17 cellular contexts compared by ENCODE assay signal in the genomic region with DNA sequence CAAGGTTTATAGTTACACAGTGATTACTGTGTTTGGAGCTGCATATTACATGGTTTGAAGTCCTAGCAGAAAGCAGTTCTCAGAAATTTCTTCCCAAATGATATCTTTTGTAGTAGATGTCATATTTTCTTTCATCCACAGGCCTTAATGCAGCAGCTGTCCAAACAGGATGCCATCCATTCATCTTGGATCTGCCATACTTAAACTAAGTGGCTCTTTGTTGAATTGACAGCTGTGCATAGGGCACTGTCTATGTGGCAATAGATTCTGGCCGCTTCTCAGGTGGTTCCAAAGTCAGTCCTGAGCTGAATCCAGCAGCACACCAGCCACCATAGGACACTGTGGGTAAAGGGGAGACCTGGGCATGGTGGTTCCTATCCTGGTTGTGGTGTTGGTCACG. TPM values are rescaled to one million over a fixed set of nuclear protein-coding genes. Genes with fewer than 3 reads are reported as not detected.
DNase-seq lines count a peak whose midpoint lies in the region; ATAC-seq and TF ChIP-seq lines count a peak whose summit lies in the region.
"Had no signal": no experiment of that assay in that cellular context is flagged by ENCODE, and none has a peak within 500 bp of the region (broad histone marks: within the 10 kb centered on the region; RNA-seq: fewer than 3 reads in every experiment).

No MANE protein-coding gene starts in this region.

- H3K27ac ChIP-seq in PC-3 (ENCODE audit: low read length), result no peak overlapping the region
- H3K27ac ChIP-seq: KMS-11 had no signal

- no peaks in the 10 kb centered on the region for H3K9me3 Mint-ChIP-seq in effector memory CD8-positive, alpha-beta T cell
- H3K9me3 Mint-ChIP-seq: T-helper 2 cell treated with Interferon-gamma antibody and Interleukin-4, amounts not matched to agents 5 μg/mL and 100 μg/mL, for 36 hours had no signal

- H3K4me2 ChIP-seq in PC-3 (ENCODE audit: low read length), result no peak overlapping the region
- H3K4me2 ChIP-seq: KMS-11 had no signal

- no peak for ATAC-seq in PC-3
- no peak for ATAC-seq in effector memory CD8-positive, alpha-beta T cell (replicated peaks)

- H3K9me2 ChIP-seq in PC-3 (replicated peaks; ENCODE audit: low read length), result no peaks in the 10 kb centered on the region

- DNase-seq in DMS53 (lab: John Stamatoyannopoulos, UW) (peak; percentile 70), NCI-H1092 treated with DMSO at 0.1 percent for 48 hours (lab: John Stamatoyannopoulos, UW) (peak; percentile 71), NCI-H748 (lab: John Stamatoyannopoulos, UW; ENCODE audit: unreplicated experiment) (peak; percentile 87), myocyte (ENCODE audit: low read depth) (peak; percentile 59), PC-3 (no peak), DMS114 treated with DMSO at 0.1 percent for 48 hours (lab: John Stamatoyannopoulos, UW; ENCODE audit: unreplicated experiment) (no peak)
- no peak for DNase-seq in effector memory CD8-positive, alpha-beta T cell
- DNase-seq: C1 segment of cervical spinal cord; CD8-positive, alpha-beta memory T cell; EL; H9; NCI-H1694 treated with DMSO at 0.1 percent for 48 hours; NCI-H2107; NCI-H226; NCI-H82 had no signal

- H3K27me3 Mint-ChIP-seq in effector memory CD8-positive, alpha-beta T cell, result no peaks in the 10 kb centered on the region

- intact Hi-C loops in PC-3 (cut with micrococcal nuclease), result no loop called here

- H3K4me3 ChIP-seq in PC-3 (ENCODE audit: low read length), result no peak overlapping the region

- CTCF ChIA-PET in PC-3 (lab: Charles Lee), result no interaction called here

- no peaks in the 10 kb centered on the region for H3F3A ChIP-seq in PC-3 (ENCODE audit: low read length, unreplicated experiment)

- H3K4me3 Mint-ChIP-seq in effector memory CD8-positive, alpha-beta T cell, result no peak overlapping the region
- H3K4me3 Mint-ChIP-seq: H9; T-helper 2 cell treated with Interferon-gamma antibody and Interleukin-4, amounts not matched to agents 5 μg/mL and 100 μg/mL, for 36 hours had no signal

- no peak overlapping the region for H3K9ac ChIP-seq in PC-3 (ENCODE audit: low read length)
- H3K9ac ChIP-seq: KMS-11 had no signal

- no peaks in the 10 kb centered on the region for H3K36me3 Mint-ChIP-seq in effector memory CD8-positive, alpha-beta T cell (ENCODE audit: insufficient read depth)

- H3K27me3 ChIP-seq in PC-3 (ENCODE audit: low read length), result no peaks in the 10 kb centered on the region

- POLR2A ChIA-PET in PC-3 (lab: Charles Lee; ENCODE audit: unreplicated experiment), result no interaction called here

- no TSS peak for BruUV-seq in PC-3 (replicated peaks; lab: Mats Ljungman, UMichigan)

- H3K4me1 Mint-ChIP-seq in effector memory CD8-positive, alpha-beta T cell (ENCODE audit: low read depth in 2 of 2), result peaks cover 9% of the 10 kb centered on the region in 2 donors
- H3K4me1 Mint-ChIP-seq: H9 had no signal

- H2AFZ ChIP-seq in PC-3 (ENCODE audit: low read length), result no peak overlapping the region

- TF ChIP-seq CTCF in PC-3 (conservative IDR thresholded peaks at IDR 0.05; ENCODE audit: low read depth, low read length), result no peak

- no peaks in the 10 kb centered on the region for H4K20me1 ChIP-seq in PC-3 (ENCODE audit: low read length)

- no peak overlapping the region for H3K27ac Mint-ChIP-seq in effector memory CD8-positive, alpha-beta T cell
- H3K27ac Mint-ChIP-seq: CD8-positive, alpha-beta memory T cell; H9; T-helper 2 cell treated with Interferon-gamma antibody and Interleukin-4, amounts not matched to agents 5 μg/mL and 100 μg/mL, for 36 hours had no signal

- H3K36me3 ChIP-seq in PC-3 (ENCODE audit: low read depth, low read length), result no peaks in the 10 kb centered on the region

- H3K79me2 ChIP-seq in PC-3 (ENCODE audit: low read length), result no peaks in the 10 kb centered on the region

- no peaks in the 10 kb centered on the region for H3K9me3 ChIP-seq in PC-3 (ENCODE audit: low read length)

- H3K4me1 ChIP-seq in PC-3 (ENCODE audit: insufficient read depth, low read length), result peaks cover 4% of the 10 kb centered on the region; the same call in 1 of the 2 replicates

RNA-seq across cellular contexts. Expression of a gene that starts 41.6 kb away (rescaled TPM):
- total RNA-seq in myocyte (27.2 and 49.8 TPM in 2 replicates), PC-3 (2014; rRNA removed) (16.5 and 19.0 TPM in 2 replicates)
- polyA plus RNA-seq in myocyte (2012), result 38.6 TPM

Comparison
In these comparisons a context has a peak if more than half of its experiments do, and no peak if none do; other contexts are left out.
1. DNase-seq: peak in DMS53 (single experiment), NCI-H1092 treated with DMSO at 0.1 percent for 48 hours (single experiment), NCI-H748 (single experiment) and myocyte (single experiment); none in PC-3 (single experiment), effector memory CD8-positive, alpha-beta T cell (0 of 3) and DMS114 treated with DMSO at 0.1 percent for 48 hours (single experiment).